ENCODE assay signal across 8 cellular contexts in the genomic region with DNA sequence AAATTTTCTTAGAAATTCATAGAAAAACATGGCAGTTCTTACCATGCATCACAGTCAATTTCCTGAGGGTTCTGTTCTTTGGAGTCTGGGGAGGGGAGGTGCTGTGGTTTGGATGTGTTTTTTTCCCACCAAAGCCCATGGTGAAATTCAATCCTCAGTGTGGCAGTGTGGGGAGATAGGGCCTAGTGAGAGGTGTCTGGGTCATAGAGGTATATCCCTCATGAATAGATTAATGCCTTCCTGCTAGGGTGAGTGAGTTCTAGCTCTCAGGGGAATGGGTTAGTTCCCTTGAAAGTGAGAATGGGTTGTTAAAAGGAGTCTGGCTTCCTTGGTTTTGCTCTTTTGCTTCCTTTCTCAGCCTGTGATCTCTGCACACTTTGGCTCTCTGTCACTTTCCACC.
"Had no signal": no experiment of that assay in that cellular context is flagged by ENCODE, and none has a peak within 500 bp of the region (broad histone marks: within the 10 kb centered on the region; RNA-seq: fewer than 3 reads in every experiment).

No MANE protein-coding gene starts in this region.

- FAIRE-seq: G401.6, GM12878, GM12891, GM12892, GM18507, GM19239 had no signal

- H3K4me3 ChIP-seq: GM12878 had no signal

- DNase-seq: GDM1, GF-D8 had no signal

- ATAC-seq: GM12878 had no signal
